ENCODE assay signal across 22 cellular contexts in genomic region chr6:142413111-142413510, GRCh38.
DNase-seq lines count a peak whose midpoint lies in the region; ATAC-seq and TF ChIP-seq lines count a peak whose summit lies in the region.
"Had no signal": no experiment of that assay in that cellular context is flagged by ENCODE, and none has a peak within 500 bp of the region (broad histone marks: within the 10 kb centered on the region; RNA-seq: fewer than 3 reads in every experiment).

No MANE protein-coding gene starts in this region.

- CTCF ChIA-PET in mammary epithelial cell (lab: Charles Lee; ENCODE audit: low non-redundant PET), result no interaction called here
- CTCF ChIA-PET in CD8-positive, alpha-beta T cell (lab: Charles Lee), result no interaction called here

- H3K79me2 ChIP-seq in mammary epithelial cell (ENCODE audit: insufficient read depth, low read length), result no peaks in the 10 kb centered on the region

- BruUV-seq in mammary epithelial cell (replicated peaks; lab: Mats Ljungman, UMichigan), result no TSS peak

- H3K4me1 Mint-ChIP-seq in CD8-positive, alpha-beta T cell (ENCODE audit: low read depth), result peaks cover 13% of the 10 kb centered on the region
- H3K4me1 Mint-ChIP-seq: central memory CD8-positive, alpha-beta T cell; stimulated activated naive B cell treated with anti-CD40 and anti-IgM and Interleukin-4, amounts not matched to agents 10 μg/mL and 1 μg/mL and 100 μg/mL, for 72 hours had no signal

- H3K9me3 ChIP-seq in mammary epithelial cell (replicated peaks; ENCODE audit: insufficient read depth, low read length) (no peaks in the 10 kb centered on the region), breast epithelium (no peaks in the 10 kb centered on the region)
- H3K9me3 ChIP-seq in CD8-positive, alpha-beta T cell (ENCODE audit: low read length), result no peaks in the 10 kb centered on the region
- H3K9me3 ChIP-seq: tibial artery had no signal

- no peak for DNase-seq in mammary epithelial cell
- DNase-seq in breast epithelium (ENCODE audit: low spot score in 2 of 2), result no peak
- DNase-seq in SW 1271 (lab: John Stamatoyannopoulos, UW), result peak; percentile 48 to 91
- DNase-seq in fibroblast of pulmonary artery (ENCODE audit: low read depth), result peak; percentile 52
- DNase-seq in stimulated activated naive CD4-positive, alpha-beta T cell (lab: John Stamatoyannopoulos, UW), result no peak
- DNase-seq in CD8-positive, alpha-beta T cell, result no peak
- no peak for DNase-seq in posterior vena cava (ENCODE audit: low spot score)
- DNase-seq: activated CD4-positive, CD25-positive, alpha-beta regulatory T cell treated with anti-CD3 and anti-CD28 coated beads, Interleukin-2, amount 50 U/mL, for 72 hours; DMS153; KBM-7; left colon; NCI-H1092; NCI-H526; right cardiac atrium; stimulated activated naive B cell treated with anti-CD40 and anti-IgM and Interleukin-4, amounts not matched to agents 10 μg/mL and 1 μg/mL and 100 μg/mL, for 72 hours; T-helper 9 cell; tibial artery had no signal

- peak overlapping the region; percentile 82 for H3K27ac ChIP-seq in mammary epithelial cell (ENCODE audit: insufficient read depth, low read depth, low read length)
- no peak overlapping the region for H3K27ac ChIP-seq in breast epithelium
- H3K27ac ChIP-seq in CD8-positive, alpha-beta T cell (ENCODE audit: low read depth, low read length), result no peak overlapping the region
- H3K27ac ChIP-seq: 22Rv1, C4-2B, tibial artery had no signal

- H3K4me1 ChIP-seq in mammary epithelial cell (ENCODE audit: insufficient read depth, low read length), result peaks cover 39% of the 10 kb centered on the region
- H3K4me1 ChIP-seq in breast epithelium, result no peaks in the 10 kb centered on the region
- H3K4me1 ChIP-seq in CD8-positive, alpha-beta T cell (ENCODE audit: insufficient read depth, low read length), result no peaks in the 10 kb centered on the region
- H3K4me1 ChIP-seq: tibial artery had no signal

- no peak overlapping the region for H2AFZ ChIP-seq in mammary epithelial cell (ENCODE audit: low read depth, low read length)

- peaks cover 3% of the 10 kb centered on the region for H3K27me3 Mint-ChIP-seq in CD8-positive, alpha-beta T cell (ENCODE audit: low read depth)
- H3K27me3 Mint-ChIP-seq: stimulated activated naive B cell treated with anti-CD40 and anti-IgM and Interleukin-4, amounts not matched to agents 10 μg/mL and 1 μg/mL and 100 μg/mL, for 72 hours had no signal

- TF ChIP-seq POLR2A in breast epithelium (IDR thresholded peaks at IDR 0.05), result no peak

- dilution Hi-C loops in mammary epithelial cell (cut with HindIII; ENCODE audit: low sequenced_read_pairs), result no loop called here

- TF ChIP-seq CTCF in mammary epithelial cell (conservative IDR thresholded peaks at IDR 0.05 in 1 of 2, IDR thresholded peaks at IDR 0.05 in 1 of 2; ENCODE audit: extremely low read depth in 1 of 2, insufficient read depth in 1 of 2, low read depth in 1 of 2, low read length in 2 of 2) (no peak), breast epithelium (IDR thresholded peaks at IDR 0.05) (no peak), fibroblast of pulmonary artery (IDR thresholded peaks at IDR 0.05; ENCODE audit: low read length, missing control alignments) (no peak)
- no peak for TF ChIP-seq CTCF in CD8-positive, alpha-beta T cell (IDR thresholded peaks at IDR 0.05)

- H3K4me2 ChIP-seq in mammary epithelial cell (ENCODE audit: insufficient read depth, low read depth, low read length), result peak overlapping the region; percentile 62

- no peak for ATAC-seq in CD8-positive, alpha-beta T cell
- no peak for ATAC-seq in HG03045 (IDR thresholded peaks at IDR 0.05; ENCODE audit: unreplicated experiment)
- ATAC-seq: left colon; stimulated activated naive B cell treated with anti-CD40 and anti-IgM and Interleukin-4, amounts not matched to agents 10 μg/mL and 1 μg/mL and 100 μg/mL, for 72 hours had no signal

- no peak overlapping the region for H3K4me3 Mint-ChIP-seq in CD8-positive, alpha-beta T cell
- H3K4me3 Mint-ChIP-seq: central memory CD8-positive, alpha-beta T cell; endodermal cell; stimulated activated naive B cell treated with anti-CD40 and anti-IgM and Interleukin-4, amounts not matched to agents 10 μg/mL and 1 μg/mL and 100 μg/mL, for 72 hours had no signal

- intact Hi-C loops in mammary epithelial cell (cut with micrococcal nuclease), result no loop called here
- intact Hi-C loops in breast epithelium (cut with DNase I; ENCODE audit: low total_unique reads), result no loop called here
- intact Hi-C loops in CD8-positive, alpha-beta T cell (cut with DNase I, micrococcal nuclease), result no loop called here
- intact Hi-C loops in posterior vena cava (cut with DNase I), result no loop called here

- H3K9ac ChIP-seq in mammary epithelial cell (ENCODE audit: insufficient read depth, low read length), result no peak overlapping the region

- H3K27ac Mint-ChIP-seq in CD8-positive, alpha-beta T cell, result no peak overlapping the region
- H3K27ac Mint-ChIP-seq: endodermal cell; stimulated activated naive B cell treated with anti-CD40 and anti-IgM and Interleukin-4, amounts not matched to agents 10 μg/mL and 1 μg/mL and 100 μg/mL, for 72 hours had no signal

- H3K36me3 Mint-ChIP-seq in CD8-positive, alpha-beta T cell, result no peaks in the 10 kb centered on the region
- H3K36me3 Mint-ChIP-seq: stimulated activated naive B cell treated with anti-CD40 and anti-IgM and Interleukin-4, amounts not matched to agents 10 μg/mL and 1 μg/mL and 100 μg/mL, for 72 hours had no signal

- no peaks in the 10 kb centered on the region for H3K27me3 ChIP-seq in mammary epithelial cell (ENCODE audit: insufficient read depth, low read length)
- no peaks in the 10 kb centered on the region for H3K27me3 ChIP-seq in breast epithelium
- no peaks in the 10 kb centered on the region for H3K27me3 ChIP-seq in CD8-positive, alpha-beta T cell (ENCODE audit: insufficient read depth, low read length)
- H3K27me3 ChIP-seq: tibial artery had no signal

- POLR2A ChIA-PET in CD8-positive, alpha-beta T cell (lab: Charles Lee), result no interaction called here

- no peaks in the 10 kb centered on the region for H4K20me1 ChIP-seq in mammary epithelial cell (ENCODE audit: insufficient read depth, low read length)

- H3K4me3 ChIP-seq in mammary epithelial cell (replicated peaks in 1 of 3; ENCODE audit: insufficient read depth in 1 of 3, low read depth in 2 of 3, low read length in 3 of 3) (no peak overlapping the region), breast epithelium (no peak overlapping the region), fibroblast of pulmonary artery (replicated peaks; ENCODE audit: low read depth, low read length) (no peak overlapping the region)
- H3K4me3 ChIP-seq in CD8-positive, alpha-beta T cell (ENCODE audit: low read depth, low read length), result no peak overlapping the region
- H3K4me3 ChIP-seq: tibial artery had no signal

- H3K9me3 Mint-ChIP-seq in CD8-positive, alpha-beta T cell, result no peaks in the 10 kb centered on the region
- H3K9me3 Mint-ChIP-seq: central memory CD8-positive, alpha-beta T cell; endodermal cell; stimulated activated naive B cell treated with anti-CD40 and anti-IgM and Interleukin-4, amounts not matched to agents 10 μg/mL and 1 μg/mL and 100 μg/mL, for 72 hours had no signal

- H3K36me3 ChIP-seq in mammary epithelial cell (ENCODE audit: insufficient read depth, low read length), result peaks cover 2% of the 10 kb centered on the region
- H3K36me3 ChIP-seq in breast epithelium, result no peaks in the 10 kb centered on the region
- no peaks in the 10 kb centered on the region for H3K36me3 ChIP-seq in CD8-positive, alpha-beta T cell (ENCODE audit: insufficient read depth, low read length)
- H3K36me3 ChIP-seq: tibial artery had no signal

- in situ Hi-C loops in mammary epithelial cell (cut with MboI; ENCODE audit: low sequenced_read_pairs in 2 of 2), result no loop called here

Comparison
In these comparisons a context has a peak if more than half of its experiments do, and no peak if none do; other contexts are left out.
1. DNase-seq: peak in SW 1271 (2 of 2) and fibroblast of pulmonary artery (single experiment); none in mammary epithelial cell (single experiment), breast epithelium (0 of 2), stimulated activated naive CD4-positive, alpha-beta T cell (0 of 6), CD8-positive, alpha-beta T cell (0 of 7) and posterior vena cava (single experiment).